In the genomic region with DNA sequence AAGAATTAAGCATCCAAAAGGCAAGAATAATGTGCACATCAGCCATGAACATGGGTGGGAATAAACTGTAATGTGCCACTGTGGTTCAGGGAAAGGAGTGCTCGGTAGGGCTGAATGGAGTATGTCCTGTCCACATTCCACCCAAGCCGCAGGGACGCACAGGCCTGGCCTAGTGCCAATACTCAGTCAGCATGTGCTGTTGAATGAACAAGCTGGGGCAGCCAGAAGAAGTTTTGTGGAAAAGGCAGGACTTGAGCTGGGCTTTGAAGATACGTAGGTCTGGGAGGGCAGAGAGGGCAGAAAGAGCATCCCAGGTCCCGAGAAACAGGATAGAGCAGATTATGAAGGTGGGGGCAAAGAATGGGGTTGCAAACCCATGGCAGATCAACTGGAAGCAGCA, we compare ENCODE assay signal across 9 cellular contexts.
DNase-seq lines count a peak whose midpoint lies in the region; ATAC-seq and TF ChIP-seq lines count a peak whose summit lies in the region.
"Had no signal": no experiment of that assay in that cellular context is flagged by ENCODE, and none has a peak within 500 bp of the region (broad histone marks: within the 10 kb centered on the region; RNA-seq: fewer than 3 reads in every experiment).

No MANE protein-coding gene starts in this region.

- peaks cover 66% of the 10 kb centered on the region for H3K4me1 Mint-ChIP-seq in HFFc6 (ENCODE audit: low read depth)
- H3K4me1 Mint-ChIP-seq in T-helper 17 cell: peaks cover 26% of the 10 kb centered on the region

- H3K4me3 ChIP-seq in cardiac muscle cell (no peak overlapping the region), skeletal muscle cell (ENCODE audit: low read depth, low read length) (no peak overlapping the region)

- H3K9me3 ChIP-seq in T-helper 17 cell (ENCODE audit: control insufficient read depth, low read length, poor library complexity, severe bottlenecking) (no peaks in the 10 kb centered on the region), cardiac muscle cell (ENCODE audit: low read depth) (no peaks in the 10 kb centered on the region)

- no peak overlapping the region; the same call in 1 of the 2 replicates for H3K4me3 Mint-ChIP-seq in HFFc6
- no peak overlapping the region for H3K4me3 Mint-ChIP-seq in T-helper 17 cell

- H3K4me1 ChIP-seq in cardiac muscle cell (ENCODE audit: low read depth): no peaks in the 10 kb centered on the region

- peaks cover 13% of the 10 kb centered on the region for H3K9me3 Mint-ChIP-seq in HFFc6

- TF ChIP-seq CTCF in HFFc6 (IDR thresholded peaks at IDR 0.05) (no peak), cardiac muscle cell (IDR thresholded peaks at IDR 0.05; ENCODE audit: low read depth, low read length) (no peak)

- H3K36me3 ChIP-seq in cardiac muscle cell: no peaks in the 10 kb centered on the region

- H3K27me3 Mint-ChIP-seq in HFFc6 (ENCODE audit: insufficient read depth) (peaks cover 2% of the 10 kb centered on the region; the same call in 1 of the 2 replicates), T-helper 17 cell (no peaks in the 10 kb centered on the region)

- peak; percentile 44 for DNase-seq in HFFc6
- no peak for DNase-seq in T-helper 17 cell
- DNase-seq in cardiac muscle cell (ENCODE audit: low read depth in 1 of 2, low spot score in 1 of 2): peak; percentile 50 to 95
- peak; percentile 89 for DNase-seq in skeletal muscle cell (ENCODE audit: low read depth)
- no peak for DNase-seq in GM19238 (ENCODE audit: insufficient read length, low spot score)
- no peak for DNase-seq in activated effector memory CD4-positive, alpha-beta T cell treated with anti-CD3 and anti-CD28 coated beads, Interleukin-2, amount 50 U/mL, for 16 hours
- DNase-seq in central memory CD4-positive, alpha-beta T cell: no peak
- DNase-seq: activated gamma-delta T cell had no signal

- ATAC-seq in T-helper 17 cell: no peak
- no peak for ATAC-seq in HG02798 (IDR thresholded peaks at IDR 0.05; ENCODE audit: poor library complexity, unreplicated experiment)

- no peak overlapping the region for H3K27ac ChIP-seq in cardiac muscle cell

- peaks cover 20% of the 10 kb centered on the region for H3K36me3 Mint-ChIP-seq in HFFc6 (ENCODE audit: low read depth)
- peaks cover 2% of the 10 kb centered on the region for H3K36me3 Mint-ChIP-seq in T-helper 17 cell (ENCODE audit: low read depth)

- H3K27me3 ChIP-seq in cardiac muscle cell: no peaks in the 10 kb centered on the region

- peak overlapping the region; percentile 32 for H3K27ac Mint-ChIP-seq in HFFc6
- H3K27ac Mint-ChIP-seq in T-helper 17 cell: peak overlapping the region; percentile 94

Comparison
In these comparisons a context has a peak if more than half of its experiments do, and no peak if none do; other contexts are left out.
1. DNase-seq: peak in HFFc6 (single experiment), cardiac muscle cell (2 of 2) and skeletal muscle cell (single experiment); none in T-helper 17 cell (0 of 3), GM19238 (single experiment), activated effector memory CD4-positive, alpha-beta T cell treated with anti-CD3 and anti-CD28 coated beads, Interleukin-2, amount 50 U/mL, for 16 hours (single experiment) and central memory CD4-positive, alpha-beta T cell (single experiment).